Comparison of ENCODE assay signal across 20 cellular contexts in genomic region chr12:21971344-21971743, GRCh38. TPM values are rescaled to one million over a fixed set of nuclear protein-coding genes. Genes with fewer than 3 reads are reported as not detected.
"Had no signal": no experiment of that assay in that cellular context is flagged by ENCODE, and none has a peak within 500 bp of the region (broad histone marks: within the 10 kb centered on the region; RNA-seq: fewer than 3 reads in every experiment).

No MANE protein-coding gene starts in this region.

- H3K36me3 Mint-ChIP-seq: activated CD8-positive, alpha-beta memory T cell treated with anti-CD3 and anti-CD28 coated beads, Interleukin-2, amount 10 ng/mL, durations not matched to agents 7 days and 5 days; activated naive CD8-positive, alpha-beta T cell treated with anti-CD3 and anti-CD28 coated beads for 36 hours; mesothelial cell of epicardium; natural killer cell treated with Interleukin-12 subunit alpha and Interleukin-12 subunit beta and Interleukin-15 and Interleukin-18, amount 100 ng/mL, for 72 hours had no signal

- H3K4me3 Mint-ChIP-seq: activated CD4-positive, alpha-beta memory T cell treated with anti-CD3 and anti-CD28 coated beads, Interleukin-2, amount 10 ng/mL, durations not matched to agents 7 days and 5 days; activated CD8-positive, alpha-beta memory T cell treated with anti-CD3 and anti-CD28 coated beads, Interleukin-2, amount 10 ng/mL, durations not matched to agents 7 days and 5 days; activated naive CD8-positive, alpha-beta T cell treated with anti-CD3 and anti-CD28 coated beads for 36 hours; activated T-helper 17 cell treated with anti-CD3 and anti-CD28 coated beads, Interleukin-2, amount 50 U/mL, for 72 hours; effector memory CD8-positive, alpha-beta T cell; mesothelial cell of epicardium; natural killer cell treated with Interleukin-12 subunit alpha and Interleukin-12 subunit beta and Interleukin-15 and Interleukin-18, amount 100 ng/mL, for 72 hours had no signal

- H3K27ac Mint-ChIP-seq: activated CD4-positive, alpha-beta memory T cell treated with anti-CD3 and anti-CD28 coated beads, Interleukin-2, amount 10 ng/mL, durations not matched to agents 7 days and 5 days; activated CD8-positive, alpha-beta memory T cell treated with anti-CD3 and anti-CD28 coated beads, Interleukin-2, amount 10 ng/mL, durations not matched to agents 7 days and 5 days; activated naive CD8-positive, alpha-beta T cell treated with anti-CD3 and anti-CD28 coated beads for 36 hours; activated T-helper 17 cell treated with anti-CD3 and anti-CD28 coated beads, Interleukin-2, amount 50 U/mL, for 72 hours; effector memory CD8-positive, alpha-beta T cell; mesothelial cell of epicardium; natural killer cell treated with Interleukin-12 subunit alpha and Interleukin-12 subunit beta and Interleukin-15 and Interleukin-18, amount 100 ng/mL, for 72 hours had no signal

- ATAC-seq: activated CD8-positive, alpha-beta memory T cell treated with anti-CD3 and anti-CD28 coated beads, Interleukin-2, amount 10 ng/mL, durations not matched to agents 7 days and 5 days; activated T-helper 17 cell treated with anti-CD3 and anti-CD28 coated beads, Interleukin-2, amount 50 U/mL, for 72 hours; effector memory CD8-positive, alpha-beta T cell; left cardiac atrium; natural killer cell treated with Interleukin-12 subunit alpha and Interleukin-12 subunit beta and Interleukin-15 and Interleukin-18, amount 100 ng/mL, for 72 hours; psoas muscle; right cardiac atrium had no signal

- H3K9me3 Mint-ChIP-seq: activated CD4-positive, alpha-beta memory T cell treated with anti-CD3 and anti-CD28 coated beads, Interleukin-2, amount 10 ng/mL, durations not matched to agents 7 days and 5 days; effector memory CD8-positive, alpha-beta T cell had no signal

- H3K4me1 Mint-ChIP-seq: activated CD4-positive, alpha-beta memory T cell treated with anti-CD3 and anti-CD28 coated beads, Interleukin-2, amount 10 ng/mL, durations not matched to agents 7 days and 5 days; activated CD8-positive, alpha-beta memory T cell treated with anti-CD3 and anti-CD28 coated beads, Interleukin-2, amount 10 ng/mL, durations not matched to agents 7 days and 5 days; activated naive CD8-positive, alpha-beta T cell treated with anti-CD3 and anti-CD28 coated beads for 36 hours; activated T-helper 17 cell treated with anti-CD3 and anti-CD28 coated beads, Interleukin-2, amount 50 U/mL, for 72 hours; mesothelial cell of epicardium had no signal

- DNase-seq: activated CD4-positive, alpha-beta memory T cell treated with anti-CD3 and anti-CD28 coated beads, Interleukin-2, amount 10 ng/mL, durations not matched to agents 7 days and 5 days; activated CD4-positive, alpha-beta T cell treated with anti-CD3 and anti-CD28 coated beads for 48 hours; activated CD8-positive, alpha-beta memory T cell treated with anti-CD3 and anti-CD28 coated beads, Interleukin-2, amount 10 ng/mL, durations not matched to agents 7 days and 5 days; activated naive CD4-positive, alpha-beta T cell; activated naive CD8-positive, alpha-beta T cell treated with anti-CD3 and anti-CD28 coated beads for 36 hours; amniotic stem cell; effector memory CD8-positive, alpha-beta T cell; foreskin fibroblast; hippocampal formation; left cardiac atrium; psoas muscle; right cardiac atrium; stimulated activated CD4-positive, alpha-beta T cell treated with anti-CD3 and anti-CD28 coated beads, Interleukin-2, amount 100 ng/mL, for 24 hours; stimulated activated naive CD4-positive, alpha-beta T cell treated with Interleukin-2 at 50 U/mL for 16 hours; transverse colon; uterus had no signal

RNA-seq across cellular contexts. Expression of gene ABCC9, which starts 30.1 kb away (rescaled TPM):
- total RNA-seq: activated CD4-positive, alpha-beta memory T cell treated with anti-CD3 and anti-CD28 coated beads, Interleukin-2, amount 10 ng/mL, durations not matched to agents 7 days and 5 days; activated naive CD8-positive, alpha-beta T cell treated with anti-CD3 and anti-CD28 coated beads for 36 hours; dermis microvascular lymphatic vessel endothelial cell; natural killer cell treated with Interleukin-12 subunit alpha and Interleukin-12 subunit beta and Interleukin-15 and Interleukin-18, amount 100 ng/mL, for 72 hours had no signal
